Comparison of ENCODE assay signal across 17 cellular contexts in genomic region chr1:4176841-4177240, GRCh38.
"Had no signal": no experiment of that assay in that cellular context is flagged by ENCODE, and none has a peak within 500 bp of the region (broad histone marks: within the 10 kb centered on the region; RNA-seq: fewer than 3 reads in every experiment).

No MANE protein-coding gene starts in this region.

- H3K27ac ChIP-seq: brain microvascular endothelial cell, prostate gland, right lobe of liver, transverse colon had no signal

- DNase-seq: activated CD4-positive, alpha-beta T cell treated with anti-CD3 and anti-CD28 coated beads, Interleukin-2, amount 50 U/mL, for 48 hours; activated CD4-positive, CD25-positive, alpha-beta regulatory T cell treated with anti-CD3 and anti-CD28 coated beads, Interleukin-2, amount 50 U/mL, for 72 hours; activated naive CD4-positive, alpha-beta T cell treated with anti-CD3 and anti-CD28 coated beads, Interleukin-2, amount 50 U/mL, for 16 hours; amygdala; brain microvascular endothelial cell; cerebellar nuclear complex; dermis blood vessel endothelial cell; endodermal cell; erythroblast; glutamatergic neuron; natural killer cell; right lobe of liver; stimulated activated CD4-positive, alpha-beta T cell treated with anti-CD3 and anti-CD28 coated beads, Interleukin-1b, Interleukin-23, amount 100 ng/mL, for 48 hours; T-helper 9 cell; transverse colon had no signal

- H3K4me3 ChIP-seq: prostate gland, right lobe of liver, transverse colon had no signal

- ATAC-seq: natural killer cell; right lobe of liver; stimulated activated memory B cell treated with anti-CD40 and anti-IgM and Interleukin-4, amounts not matched to agents 10 μg/mL and 1 μg/mL and 100 μg/mL, for 72 hours had no signal

- H3K9me3 ChIP-seq: prostate gland, right lobe of liver, transverse colon had no signal

- H3K4me1 ChIP-seq: prostate gland, right lobe of liver, transverse colon had no signal

- H3K27me3 ChIP-seq: brain microvascular endothelial cell, right lobe of liver, transverse colon had no signal

- H3K36me3 ChIP-seq: brain microvascular endothelial cell, prostate gland, right lobe of liver, transverse colon had no signal
